In the genomic region with DNA sequence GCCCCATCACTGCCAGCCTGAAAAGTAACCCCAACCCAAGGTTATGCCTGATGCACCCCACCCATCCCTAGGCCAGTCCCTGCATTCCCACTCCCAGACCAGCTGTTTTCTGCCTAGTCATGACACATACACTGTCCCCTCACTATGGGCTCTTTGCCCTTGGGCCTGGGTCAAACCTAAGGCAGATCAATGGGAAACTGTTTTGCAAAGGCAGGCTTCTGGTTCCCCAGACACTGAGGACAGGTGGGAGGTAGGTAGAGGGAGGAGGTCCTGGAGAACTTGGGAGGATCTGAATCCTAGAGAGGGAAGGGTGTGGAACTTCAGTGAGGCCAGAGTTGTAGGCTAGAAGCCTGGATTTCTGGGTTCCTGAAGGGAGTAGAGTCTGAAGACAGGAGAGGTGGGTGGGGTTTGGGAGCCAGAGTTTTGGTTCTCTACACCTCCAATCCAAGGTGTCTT, we compare ENCODE assay signal across 8 cellular contexts. TPM values are rescaled to one million over a fixed set of nuclear protein-coding genes. Genes with fewer than 3 reads are reported as not detected.
DNase-seq lines count a peak whose midpoint lies in the region; ATAC-seq, FAIRE-seq and TF ChIP-seq lines count a peak whose summit lies in the region.

No MANE protein-coding gene starts in this region.

- no peaks in the 10 kb centered on the region for H3K27me3 ChIP-seq in adipocyte (replicated peaks; ENCODE audit: control insufficient read depth, insufficient read depth, low read length)

- H3K9me3 Mint-ChIP-seq in T-helper 2 cell treated with Interferon-gamma antibody and Interleukin-4, amounts not matched to agents 5 μg/mL and 100 μg/mL, for 36 hours, result no peaks in the 10 kb centered on the region

- peak overlapping the region; percentile 98 to 99 for H3K27ac ChIP-seq in kidney (ENCODE audit: low read depth in 2 of 2, low read length in 2 of 2)
- H3K27ac ChIP-seq in substantia nigra (ENCODE audit: low read depth, low read length, poor library complexity, severe bottlenecking), result peak overlapping the region; percentile 54

- DNase-seq in T-helper 2 cell treated with Interferon-gamma antibody and Interleukin-4, amounts not matched to agents 5 μg/mL and 100 μg/mL, for 36 hours (ENCODE audit: low spot score), result no peak
- DNase-seq in T-helper 2 cell (no peak), adipocyte (ENCODE audit: low read depth) (no peak), kidney (peak; percentile 24), substantia nigra (lab: John Stamatoyannopoulos, UW) (no peak), AG08396 (ENCODE audit: low spot score) (no peak), NOMO-1 treated with DMSO at 0.1 percent for 48 hours (lab: John Stamatoyannopoulos, UW; ENCODE audit: unreplicated experiment) (no peak)

- H3K27ac Mint-ChIP-seq in T-helper 2 cell treated with Interferon-gamma antibody and Interleukin-4, amounts not matched to agents 5 μg/mL and 100 μg/mL, for 36 hours, result peak overlapping the region; percentile 97

- H3K9ac ChIP-seq in adipocyte (ENCODE audit: low read length) (peak overlapping the region; percentile 91), kidney (ENCODE audit: low read length in 2 of 2) (peak overlapping the region; percentile 34 to 99)

- ATAC-seq in HG02763 (IDR thresholded peaks at IDR 0.05; ENCODE audit: unreplicated experiment), result no peak

- H3K9me3 ChIP-seq in adipocyte (ENCODE audit: control insufficient read depth, low read length) (no peaks in the 10 kb centered on the region), kidney (ENCODE audit: control insufficient read depth in 1 of 2, low read length in 2 of 2) (no peaks in the 10 kb centered on the region)

- peak overlapping the region; percentile 95 for H3K4me3 Mint-ChIP-seq in T-helper 2 cell treated with Interferon-gamma antibody and Interleukin-4, amounts not matched to agents 5 μg/mL and 100 μg/mL, for 36 hours

- FAIRE-seq in kidney (lab: Jason Lieb, UNC), result no peak

- no peaks in the 10 kb centered on the region for H3K27me3 Mint-ChIP-seq in T-helper 2 cell treated with Interferon-gamma antibody and Interleukin-4, amounts not matched to agents 5 μg/mL and 100 μg/mL, for 36 hours (ENCODE audit: low read depth)

- peaks cover 48% of the 10 kb centered on the region for H3K4me1 Mint-ChIP-seq in T-helper 2 cell treated with Interferon-gamma antibody and Interleukin-4, amounts not matched to agents 5 μg/mL and 100 μg/mL, for 36 hours (ENCODE audit: low read depth)

- H3K4me3 ChIP-seq in adipocyte (ENCODE audit: low read length) (peak overlapping the region; percentile 89), kidney (ENCODE audit: low read length in 2 of 2) (peak overlapping the region; percentile 98 to 100)

- TF ChIP-seq CTCF in kidney (IDR thresholded peaks at IDR 0.05; ENCODE audit: borderline replicate concordance, extremely low read depth, insufficient read depth), result no peak

- H3K36me3 ChIP-seq in adipocyte (ENCODE audit: control insufficient read depth, insufficient read depth, low read length, severe bottlenecking), result peaks cover 35% of the 10 kb centered on the region
- H3K36me3 ChIP-seq in kidney (ENCODE audit: control insufficient read depth in 1 of 2, insufficient read depth in 2 of 2, low read length in 2 of 2), result peaks cover 16 to 28% of the 10 kb centered on the region in 2 donors

- intact Hi-C loops in kidney (cut with DNase I), result no loop called here

- H3K4me1 ChIP-seq in adipocyte (ENCODE audit: control insufficient read depth, insufficient read depth, low read length), result peaks cover 49% of the 10 kb centered on the region
- peaks cover 27 to 35% of the 10 kb centered on the region in 2 donors for H3K4me1 ChIP-seq in kidney (ENCODE audit: control insufficient read depth in 1 of 2, insufficient read depth in 1 of 2, low read depth in 1 of 2, low read length in 2 of 2)

- peaks cover 54% of the 10 kb centered on the region for H3K36me3 Mint-ChIP-seq in T-helper 2 cell treated with Interferon-gamma antibody and Interleukin-4, amounts not matched to agents 5 μg/mL and 100 μg/mL, for 36 hours (ENCODE audit: low read depth)

RNA-seq across cellular contexts. Expression of gene CLIC1, which starts 2.1 kb away (rescaled TPM):
- total RNA-seq in kidney, result 456 TPM
- polyA plus RNA-seq in kidney (ENCODE audit: insufficient read depth, low read depth, low replicate concordance), result 489 TPM

RNA-seq across cellular contexts. Expression of gene DDAH2, which starts 5.2 kb away (rescaled TPM):
- total RNA-seq in kidney, result 98.9 TPM
- polyA plus RNA-seq in kidney (ENCODE audit: insufficient read depth, low read depth, low replicate concordance), result 147 TPM

RNA-seq across cellular contexts. Expression of gene MSH5, which starts 5.5 kb away (rescaled TPM):
- 23.7 TPM for total RNA-seq in kidney
- 14.4 TPM for polyA plus RNA-seq in kidney (ENCODE audit: insufficient read depth, low read depth, low replicate concordance)

RNA-seq across cellular contexts. Expression of gene MPIG6B, which starts 11.1 kb away (rescaled TPM):
- total RNA-seq in kidney, result 0.60 TPM
- polyA plus RNA-seq in kidney (ENCODE audit: insufficient read depth, low read depth, low replicate concordance), result not detected

RNA-seq across cellular contexts. Expression of gene LY6G6C, which starts 12.7 kb away (rescaled TPM):
- not detected for total RNA-seq in kidney
- polyA plus RNA-seq in kidney (ENCODE audit: insufficient read depth, low read depth, low replicate concordance), result not detected
